8 cellular contexts compared by ENCODE assay signal in the genomic region with DNA sequence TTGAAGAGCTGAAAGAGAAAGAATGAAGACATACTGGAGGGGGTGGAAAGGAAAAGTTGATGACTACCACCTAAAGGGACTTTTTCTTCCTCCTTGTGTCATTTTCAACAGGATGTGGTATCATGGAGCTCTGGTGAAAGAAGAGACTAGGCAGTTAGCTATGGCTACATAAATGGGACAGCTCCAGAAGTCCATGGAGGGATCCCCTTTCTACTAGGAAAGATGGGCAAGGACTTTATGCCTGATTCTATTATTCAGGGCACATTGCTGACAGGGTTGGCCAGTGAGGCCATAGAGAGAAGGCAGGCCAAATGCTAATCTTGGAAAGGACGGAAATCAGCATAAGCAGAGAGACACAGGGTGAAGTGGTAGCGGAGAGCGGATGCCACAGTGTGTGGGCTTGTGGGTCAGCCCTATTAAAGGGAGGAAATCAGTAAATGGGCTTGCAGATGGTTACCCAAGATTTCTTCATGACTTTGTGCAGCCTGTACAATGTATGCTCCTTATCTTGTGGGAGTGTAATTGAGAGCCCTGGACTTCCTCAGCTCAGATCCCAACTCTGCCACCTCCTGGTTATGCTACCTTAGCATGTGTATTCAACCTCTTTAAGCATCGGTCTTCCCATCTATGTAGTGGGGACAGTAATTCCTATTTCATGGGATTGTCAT.
DNase-seq lines count a peak whose midpoint lies in the region; ATAC-seq and TF ChIP-seq lines count a peak whose summit lies in the region.

No MANE protein-coding gene starts in this region.

- peaks cover 4% of the 10 kb centered on the region for H3K36me3 Mint-ChIP-seq in activated naive CD8-positive, alpha-beta T cell treated with anti-CD3 and anti-CD28 coated beads for 36 hours
- no peaks in the 10 kb centered on the region for H3K36me3 Mint-ChIP-seq in stimulated activated effector memory CD8-positive, alpha-beta T cell treated with anti-CD3 and anti-CD28 coated beads, Interleukin-12 subunit alpha, Interleukin-12 subunit beta, amount 100 ng/mL, for 72 hours
- no peaks in the 10 kb centered on the region for H3K36me3 Mint-ChIP-seq in CD4-positive, alpha-beta T cell (ENCODE audit: low read depth)

- H3K27ac ChIP-seq in CD4-positive, alpha-beta T cell (ENCODE audit: low read depth, low read length), result no peak overlapping the region

- DNase-seq in AML-193 (lab: John Stamatoyannopoulos, UW) (peak; percentile 58 to 62), NK-92 (lab: John Stamatoyannopoulos, UW; ENCODE audit: unreplicated experiment) (no peak)
- DNase-seq in activated naive CD8-positive, alpha-beta T cell treated with anti-CD3 and anti-CD28 coated beads for 36 hours, result no peak
- no peak for DNase-seq in stimulated activated effector memory CD8-positive, alpha-beta T cell treated with anti-CD3 and anti-CD28 coated beads, Interleukin-12 subunit alpha, Interleukin-12 subunit beta, amount 100 ng/mL, for 72 hours (ENCODE audit: low spot score in 2 of 2)
- DNase-seq in stimulated activated CD8-positive, alpha-beta memory T cell treated with anti-CD3 and anti-CD28 coated beads, Interleukin-4, amount 100 ng/mL, for 48 hours, result no peak
- DNase-seq in CD4-positive, alpha-beta T cell, result no peak

- peak; percentile 45 for ATAC-seq in GM18907 (IDR thresholded peaks at IDR 0.05; ENCODE audit: unreplicated experiment)
- ATAC-seq in HG03432 (IDR thresholded peaks at IDR 0.05; ENCODE audit: unreplicated experiment), result peak; percentile 37
- peak; percentile 84 for ATAC-seq in stimulated activated effector memory CD8-positive, alpha-beta T cell treated with anti-CD3 and anti-CD28 coated beads, Interleukin-12 subunit alpha, Interleukin-12 subunit beta, amount 100 ng/mL, for 72 hours
- no peak for ATAC-seq in CD4-positive, alpha-beta T cell (ENCODE audit: poor library complexity)

- H3K9me3 Mint-ChIP-seq in activated naive CD8-positive, alpha-beta T cell treated with anti-CD3 and anti-CD28 coated beads for 36 hours, result peaks cover 8% of the 10 kb centered on the region
- no peaks in the 10 kb centered on the region for H3K9me3 Mint-ChIP-seq in stimulated activated effector memory CD8-positive, alpha-beta T cell treated with anti-CD3 and anti-CD28 coated beads, Interleukin-12 subunit alpha, Interleukin-12 subunit beta, amount 100 ng/mL, for 72 hours
- peaks cover 2% of the 10 kb centered on the region for H3K9me3 Mint-ChIP-seq in CD4-positive, alpha-beta T cell

- no peaks in the 10 kb centered on the region for H3K9me3 ChIP-seq in CD4-positive, alpha-beta T cell (ENCODE audit: control insufficient read depth, low read length)

- no peak for TF ChIP-seq CTCF in CD4-positive, alpha-beta T cell (IDR thresholded peaks at IDR 0.05)

- peaks cover 29% of the 10 kb centered on the region for H3K4me1 Mint-ChIP-seq in activated naive CD8-positive, alpha-beta T cell treated with anti-CD3 and anti-CD28 coated beads for 36 hours
- peaks cover 23% of the 10 kb centered on the region for H3K4me1 Mint-ChIP-seq in stimulated activated effector memory CD8-positive, alpha-beta T cell treated with anti-CD3 and anti-CD28 coated beads, Interleukin-12 subunit alpha, Interleukin-12 subunit beta, amount 100 ng/mL, for 72 hours
- peaks cover 19% of the 10 kb centered on the region for H3K4me1 Mint-ChIP-seq in CD4-positive, alpha-beta T cell (ENCODE audit: low read depth)

- POLR2A ChIA-PET in CD4-positive, alpha-beta T cell (lab: Charles Lee), result no interaction called here

- peak overlapping the region; percentile 95 for H3K27ac Mint-ChIP-seq in activated naive CD8-positive, alpha-beta T cell treated with anti-CD3 and anti-CD28 coated beads for 36 hours
- peak overlapping the region; percentile 71 for H3K27ac Mint-ChIP-seq in stimulated activated effector memory CD8-positive, alpha-beta T cell treated with anti-CD3 and anti-CD28 coated beads, Interleukin-12 subunit alpha, Interleukin-12 subunit beta, amount 100 ng/mL, for 72 hours
- H3K27ac Mint-ChIP-seq in CD4-positive, alpha-beta T cell, result no peak overlapping the region

- CTCF ChIA-PET in CD4-positive, alpha-beta T cell (lab: Charles Lee), result interaction anchor here (1.2 kb wide), 1 partner anchor 28 kb away, joined by 3 read pairs; no protein-coding TSS in a partner anchor

- H3K27me3 Mint-ChIP-seq in activated naive CD8-positive, alpha-beta T cell treated with anti-CD3 and anti-CD28 coated beads for 36 hours, result no peaks in the 10 kb centered on the region
- no peaks in the 10 kb centered on the region for H3K27me3 Mint-ChIP-seq in CD4-positive, alpha-beta T cell

- H3K27me3 ChIP-seq in CD4-positive, alpha-beta T cell (ENCODE audit: control insufficient read depth, insufficient read depth, low read length), result no peaks in the 10 kb centered on the region

- peak overlapping the region; percentile 67 for H3K4me3 Mint-ChIP-seq in activated naive CD8-positive, alpha-beta T cell treated with anti-CD3 and anti-CD28 coated beads for 36 hours
- peak overlapping the region; percentile 36 for H3K4me3 Mint-ChIP-seq in stimulated activated effector memory CD8-positive, alpha-beta T cell treated with anti-CD3 and anti-CD28 coated beads, Interleukin-12 subunit alpha, Interleukin-12 subunit beta, amount 100 ng/mL, for 72 hours
- H3K4me3 Mint-ChIP-seq in CD4-positive, alpha-beta T cell, result no peak overlapping the region

- intact Hi-C loops in CD4-positive, alpha-beta T cell (cut with DNase I, micrococcal nuclease), result no loop called here

Comparison
In these comparisons a context has a peak if more than half of its experiments do, and no peak if none do; other contexts are left out.
1. DNase-seq: peak in AML-193 (2 of 2); none in activated naive CD8-positive, alpha-beta T cell treated with anti-CD3 and anti-CD28 coated beads for 36 hours (single experiment), stimulated activated effector memory CD8-positive, alpha-beta T cell treated with anti-CD3 and anti-CD28 coated beads, Interleukin-12 subunit alpha, Interleukin-12 subunit beta, amount 100 ng/mL, for 72 hours (0 of 2), NK-92 (single experiment), stimulated activated CD8-positive, alpha-beta memory T cell treated with anti-CD3 and anti-CD28 coated beads, Interleukin-4, amount 100 ng/mL, for 48 hours (single experiment) and CD4-positive, alpha-beta T cell (0 of 10).